Comparison of ENCODE assay signal across 28 cellular contexts in genomic region chr11:13111813-13112130, GRCh38.
A peak's percentile ranks its signal among the peaks of the same experiment; 100 is the strongest.
DNase-seq lines count a peak whose midpoint lies in the region; ATAC-seq, FAIRE-seq and TF ChIP-seq lines count a peak whose summit lies in the region.
"Had no signal": no experiment of that assay in that cellular context is flagged by ENCODE, and none has a peak within 500 bp of the region (broad histone marks: within the 10 kb centered on the region; RNA-seq: fewer than 3 reads in every experiment).

No MANE protein-coding gene starts in this region.

- H3K4me2 ChIP-seq in A549 (no peak overlapping the region; the same call in 2 of the 3 replicates), endothelial cell of umbilical vein (ENCODE audit: insufficient read depth, low read length) (peak overlapping the region; percentile 65)
- H3K4me2 ChIP-seq: hepatocyte had no signal

- DNase-seq in A549 (ENCODE audit: low read depth in 1 of 2, low spot score in 1 of 2) = no peak
- no peak for DNase-seq in endothelial cell of umbilical vein (ENCODE audit: low read depth, low spot score)
- no peak for DNase-seq in vagina (ENCODE audit: extremely low spot score in 2 of 2)
- no peak for DNase-seq in activated gamma-delta T cell treated with Interleukin-2 at 50 U/mL for 16 hours
- no peak for DNase-seq in stimulated activated naive CD4-positive, alpha-beta T cell treated with Interleukin-2 at 50 U/mL for 16 hours (lab: John Stamatoyannopoulos, UW)
- no peak for DNase-seq in occipital lobe (lab: John Stamatoyannopoulos, UW)
- DNase-seq: activated CD4-positive, alpha-beta T cell treated with anti-CD3 and anti-CD28 coated beads for 1 hour; activated gamma-delta T cell; AML-193; CD4-positive, alpha-beta T cell; cortex of kidney; DMS 273 treated with DMSO at 0.1 percent for 48 hours; gastrocnemius medialis; MM.1S; NCI-H1417; NCI-H2081 treated with DMSO at 0.1 percent for 48 hours; NCI-H226; NCI-H748 treated with DMSO at 0.1 percent for 48 hours; stomach; tibial artery had no signal

- H3K4me1 ChIP-seq in A549 (peaks cover 42% of the 10 kb centered on the region), endothelial cell of umbilical vein (ENCODE audit: control insufficient read depth, extremely low read depth, insufficient read depth, low read length) (peaks cover 26% of the 10 kb centered on the region), vagina (no peaks in the 10 kb centered on the region)
- H3K4me1 ChIP-seq: tibial artery had no signal

- 82% methylated on average over 6 of the region's 6 CpGs for WGBS in A549 (ENCODE audit: missing lambda C conversion rate)

- peak overlapping the region; percentile 32 for H3K9ac ChIP-seq in endothelial cell of umbilical vein (replicated peaks; ENCODE audit: extremely low read depth, insufficient read depth, low read length)
- H3K9ac ChIP-seq: KMS-11 had no signal

- no peaks in the 10 kb centered on the region for H3K9me1 ChIP-seq in endothelial cell of umbilical vein (replicated peaks; ENCODE audit: control insufficient read depth, extremely low read depth, insufficient read depth, low read length)

- no peak overlapping the region for H2AFZ ChIP-seq in endothelial cell of umbilical vein (ENCODE audit: low read depth, low read length)
- H2AFZ ChIP-seq: hepatocyte had no signal

- FAIRE-seq in A549 (lab: Jason Lieb, UNC) (no peak), endothelial cell of umbilical vein (lab: Jason Lieb, UNC) (no peak)
- FAIRE-seq: A204.1, H1, HTR-8/SVneo had no signal

- TF ChIP-seq CTCF in A549 (IDR thresholded peaks at IDR 0.05) (no peak), endothelial cell of umbilical vein (IDR thresholded peaks at IDR 0.05; ENCODE audit: extremely low read depth in 1 of 2, insufficient read depth in 1 of 2, low read depth in 1 of 2, low read length in 2 of 2) (no peak), vagina (IDR thresholded peaks at IDR 0.05) (no peak)

- no peaks in the 10 kb centered on the region for H3K79me2 ChIP-seq in endothelial cell of umbilical vein (ENCODE audit: control insufficient read depth, insufficient read depth, low read length)
- H3K79me2 ChIP-seq: hepatocyte had no signal

- ATAC-seq in A549 (no peak), GM19351 (IDR thresholded peaks at IDR 0.05; ENCODE audit: unreplicated experiment) (peak; percentile 44), HG02885 (IDR thresholded peaks at IDR 0.05; ENCODE audit: poor library complexity, unreplicated experiment) (peak; percentile 63)
- ATAC-seq: gastrocnemius medialis had no signal

- H3K27me3 ChIP-seq in endothelial cell of umbilical vein (ENCODE audit: control insufficient read depth in 2 of 2, insufficient read depth in 2 of 2, low read length in 2 of 2) (no peaks in the 10 kb centered on the region), vagina (no peaks in the 10 kb centered on the region)
- H3K27me3 ChIP-seq: gastrocnemius medialis, hepatocyte, stomach, tibial artery had no signal

- CTCF ChIA-PET in A549 (lab: Yijun Ruan, JAX) = interaction anchor here (1.1 to 1.2 kb wide), 3 partner anchors 14 to 30 kb away, joined by 3 read pairs; no protein-coding TSS in a partner anchor
- CTCF ChIA-PET in endothelial cell of umbilical vein (lab: Charles Lee) = no interaction called here

- BruUV-seq in endothelial cell of umbilical vein (replicated peaks; lab: Mats Ljungman, UMichigan) = no TSS peak

- H3K27ac ChIP-seq in A549 (peak overlapping the region; percentile 65 to 76; a peak in 5 of 6 replicates), endothelial cell of umbilical vein (ENCODE audit: insufficient read depth, low read depth, low read length) (peak overlapping the region; percentile 87), vagina (no peak overlapping the region)
- H3K27ac ChIP-seq: gastrocnemius medialis, hepatocyte, KMS-11, RWPE1, tibial artery had no signal

- H3K4me3 ChIP-seq in A549 (no peak overlapping the region), endothelial cell of umbilical vein (replicated peaks in 1 of 3; ENCODE audit: insufficient read depth in 1 of 3, low read depth in 1 of 3, low read length in 3 of 3) (no peak overlapping the region), vagina (no peak overlapping the region)
- H3K4me3 ChIP-seq: gastrocnemius medialis, hepatocyte, stomach, tibial artery had no signal

- H4K20me1 ChIP-seq in endothelial cell of umbilical vein (replicated peaks; ENCODE audit: control insufficient read depth, extremely low read depth, insufficient read depth, low read length) = no peaks in the 10 kb centered on the region

- H3K9me3 ChIP-seq in A549 (no peaks in the 10 kb centered on the region), endothelial cell of umbilical vein (replicated peaks; ENCODE audit: control insufficient read depth, insufficient read depth, low read length) (no peaks in the 10 kb centered on the region), vagina (no peaks in the 10 kb centered on the region)
- H3K9me3 ChIP-seq: gastrocnemius medialis, stomach, tibial artery had no signal

- intact Hi-C loops in endothelial cell of umbilical vein (cut with micrococcal nuclease) = loop anchor here (10.0 kb wide), 1 partner anchor 333 kb away; no protein-coding TSS in a partner anchor
- intact Hi-C loops in vagina (cut with DNase I) = no loop called here

- TF ChIP-seq EP300 in A549 (IDR thresholded peaks at IDR 0.05) = no peak

- TF ChIP-seq RAD21 in A549 (conservative IDR thresholded peaks at IDR 0.05 in 1 of 2, IDR thresholded peaks at IDR 0.05 in 1 of 2) = no peak

- POLR2A ChIA-PET in A549 (lab: Yijun Ruan, JAX) = no interaction called here
- POLR2A ChIA-PET in endothelial cell of umbilical vein (lab: Charles Lee) = no interaction called here

- H3K36me3 ChIP-seq in endothelial cell of umbilical vein (ENCODE audit: control insufficient read depth in 2 of 2, extremely low read depth in 1 of 2, insufficient read depth in 2 of 2, low read length in 2 of 2) (no peaks in the 10 kb centered on the region), vagina (no peaks in the 10 kb centered on the region)
- H3K36me3 ChIP-seq: gastrocnemius medialis, stomach, tibial artery had no signal

- TF ChIP-seq POLR2A in A549 (IDR thresholded peaks at IDR 0.05; ENCODE audit: low read length) (no peak), endothelial cell of umbilical vein (IDR thresholded peaks at IDR 0.05; ENCODE audit: low read depth, low read length) (no peak), vagina (IDR thresholded peaks at IDR 0.05) (no peak)

- dilution Hi-C loops in endothelial cell of umbilical vein (cut with MboI; ENCODE audit: extremely low pct_ligation_motif_present, low sequenced_read_pairs) = no loop called here

TF ChIP-seq in A549, 52 proteins besides CTCF, POLR2A, EP300 and RAD21:
- TF ChIP-seq KDM5A (IDR thresholded peaks at IDR 0.05) (no peak), MAZ (IDR thresholded peaks at IDR 0.05; ENCODE audit: borderline replicate concordance, low read depth, low read length) (no peak), HES2 (IDR thresholded peaks at IDR 0.05) (no peak), CEBPB (IDR thresholded peaks at IDR 0.05) (no peak), EHF (CRISPR knock-in tag; IDR thresholded peaks at IDR 0.05) (no peak), HDAC2 (IDR thresholded peaks at IDR 0.05) (no peak), ZNF302 (CRISPR knock-in tag; IDR thresholded peaks at IDR 0.05) (no peak), ESRRA (IDR thresholded peaks at IDR 0.05; ENCODE audit: borderline replicate concordance, low read length) (no peak)

TF ChIP-seq in endothelial cell of umbilical vein, 7 proteins besides CTCF, POLR2A, EP300 and RAD21:
- TF ChIP-seq GATA2 (IDR thresholded peaks at IDR 0.05; ENCODE audit: insufficient read depth, insufficient read length, low read depth, low read length) (no peak), POLR2AphosphoS5 (IDR thresholded peaks at IDR 0.05; ENCODE audit: insufficient read depth, low read depth, low read length) (no peak), FOS (IDR thresholded peaks at IDR 0.05; ENCODE audit: borderline replicate concordance, insufficient read depth, low read length) (no peak), JUN (IDR thresholded peaks at IDR 0.05; ENCODE audit: borderline replicate concordance, insufficient read depth, insufficient read length, low read depth) (no peak), MAX (IDR thresholded peaks at IDR 0.05; ENCODE audit: insufficient read depth, insufficient read length) (no peak), EZH2 (IDR thresholded peaks at IDR 0.05; ENCODE audit: borderline replicate concordance, low read depth, low read length, severe bottlenecking) (no peak), MYC (IDR thresholded peaks at IDR 0.05; ENCODE audit: low read depth, low read length) (no peak)

Comparison
In these comparisons a context has a peak if more than half of its experiments do, and no peak if none do; other contexts are left out.
1. ATAC-seq: peak in GM19351 (single experiment) and HG02885 (single experiment); none in A549 (0 of 2).